Comparison of ENCODE assay signal across 21 cellular contexts in the genomic region with DNA sequence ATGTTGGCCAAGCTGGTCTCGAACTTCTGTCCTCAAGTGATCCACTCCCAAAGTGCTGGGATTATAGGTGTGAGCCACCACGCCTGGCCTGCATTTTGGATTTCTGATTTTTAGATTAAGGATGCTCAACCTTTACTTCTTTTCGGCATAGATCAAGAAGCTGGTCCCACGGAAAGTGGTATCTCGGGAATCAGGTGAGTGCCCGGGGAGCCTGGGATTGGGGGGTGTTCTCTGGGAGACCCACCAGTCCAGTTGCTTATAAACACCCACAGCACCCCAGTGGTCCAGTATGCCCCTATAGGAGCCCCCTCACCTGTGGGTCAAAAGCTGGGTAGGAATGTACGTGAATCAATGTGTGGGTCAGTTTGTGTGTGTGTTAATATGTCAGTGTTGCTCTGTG. TPM values are rescaled to one million over a fixed set of nuclear protein-coding genes. Genes with fewer than 3 reads are reported as not detected.
DNase-seq lines count a peak whose midpoint lies in the region; ATAC-seq, FAIRE-seq and TF ChIP-seq lines count a peak whose summit lies in the region.
"Had no signal": no experiment of that assay in that cellular context is flagged by ENCODE, and none has a peak within 500 bp of the region (broad histone marks: within the 10 kb centered on the region; RNA-seq: fewer than 3 reads in every experiment).

No MANE protein-coding gene starts in this region.

- no peak overlapping the region for H3K4me2 ChIP-seq in astrocyte (ENCODE audit: low read length)
- H3K4me2 ChIP-seq: A549 had no signal

- H3K27me3 ChIP-seq in astrocyte (ENCODE audit: insufficient read depth, low read length) = no peaks in the 10 kb centered on the region

- peak overlapping the region; percentile 18 for H3K27ac Mint-ChIP-seq in activated naive CD8-positive, alpha-beta T cell treated with anti-CD3 and anti-CD28 coated beads, Interleukin-2, amount 10 ng/mL, durations not matched to agents 7 days and 5 days
- no peak overlapping the region for H3K27ac Mint-ChIP-seq in activated naive CD8-positive, alpha-beta T cell treated with anti-CD3 and anti-CD28 coated beads for 36 hours
- H3K27ac Mint-ChIP-seq in astrocyte (ENCODE audit: unreplicated experiment) = no peak overlapping the region
- no peak overlapping the region for H3K27ac Mint-ChIP-seq in nephron
- H3K27ac Mint-ChIP-seq: CD8-positive, alpha-beta T cell had no signal

- peaks cover 18% of the 10 kb centered on the region for H3K4me1 ChIP-seq in astrocyte (ENCODE audit: insufficient read depth, low read length)

- no peak for DNase-seq in activated naive CD8-positive, alpha-beta T cell treated with anti-CD3 and anti-CD28 coated beads, Interleukin-2, amount 10 ng/mL, durations not matched to agents 7 days and 5 days
- DNase-seq in activated naive CD8-positive, alpha-beta T cell treated with anti-CD3 and anti-CD28 coated beads for 36 hours = no peak
- DNase-seq in astrocyte (ENCODE audit: low read depth) (no peak), GM13977 (ENCODE audit: low spot score) (no peak), GDM1 (lab: John Stamatoyannopoulos, UW) (no peak)
- DNase-seq: CD8-positive, alpha-beta T cell; COR-L47; DMS153; DMS79 treated with DMSO at 0.1 percent for 48 hours; EL had no signal

- no peaks in the 10 kb centered on the region for H3K27me3 Mint-ChIP-seq in activated naive CD8-positive, alpha-beta T cell treated with anti-CD3 and anti-CD28 coated beads, Interleukin-2, amount 10 ng/mL, durations not matched to agents 7 days and 5 days
- no peaks in the 10 kb centered on the region for H3K27me3 Mint-ChIP-seq in activated naive CD8-positive, alpha-beta T cell treated with anti-CD3 and anti-CD28 coated beads for 36 hours
- H3K27me3 Mint-ChIP-seq in astrocyte (ENCODE audit: low read depth, unreplicated experiment) (no peaks in the 10 kb centered on the region), nephron (ENCODE audit: low read depth) (peaks cover 4% of the 10 kb centered on the region)

- TF ChIP-seq CTCF in astrocyte (IDR thresholded peaks at IDR 0.05; ENCODE audit: insufficient read depth, low read depth, low read length) (no peak), nephron (IDR thresholded peaks at IDR 0.05; ENCODE audit: unreplicated experiment in 3 of 3) (no peak), GM13977 (IDR thresholded peaks at IDR 0.05; ENCODE audit: extremely low read depth, insufficient read depth, missing control alignments) (no peak)

- H3K36me3 ChIP-seq in astrocyte (ENCODE audit: insufficient read depth, low read length) = no peaks in the 10 kb centered on the region

- no peak overlapping the region for H2AFZ ChIP-seq in astrocyte (ENCODE audit: low read depth, low read length)

- H3K9me3 ChIP-seq in astrocyte (ENCODE audit: insufficient read depth, low read depth, low read length) = no peaks in the 10 kb centered on the region
- H3K9me3 ChIP-seq: A549, HAP-1 had no signal

- H4K20me1 ChIP-seq in astrocyte (ENCODE audit: insufficient read depth, low read length) = peaks cover 13% of the 10 kb centered on the region

- H3K4me3 ChIP-seq in astrocyte (ENCODE audit: insufficient read depth, low read depth, low read length) = no peak overlapping the region
- H3K4me3 ChIP-seq: A549, HAP-1 had no signal

- in situ Hi-C loops in GM13977 (cut with MboI; ENCODE audit: low pct_unique_long_range_greater_than_20kb, low sequenced_read_pairs, unreplicated experiment) = no loop called here

- H3K9me3 Mint-ChIP-seq in activated naive CD8-positive, alpha-beta T cell treated with anti-CD3 and anti-CD28 coated beads, Interleukin-2, amount 10 ng/mL, durations not matched to agents 7 days and 5 days = no peaks in the 10 kb centered on the region
- no peaks in the 10 kb centered on the region for H3K9me3 Mint-ChIP-seq in activated naive CD8-positive, alpha-beta T cell treated with anti-CD3 and anti-CD28 coated beads for 36 hours
- H3K9me3 Mint-ChIP-seq in astrocyte (ENCODE audit: unreplicated experiment) (no peaks in the 10 kb centered on the region), nephron (no peaks in the 10 kb centered on the region)
- H3K9me3 Mint-ChIP-seq: CD8-positive, alpha-beta T cell had no signal

- FAIRE-seq in astrocyte (lab: Jason Lieb, UNC) = no peak
- FAIRE-seq: A549, D721Med, G401.6, GM12892, H1, HepG2, HTR-8/SVneo had no signal

- H3K4me1 Mint-ChIP-seq in activated naive CD8-positive, alpha-beta T cell treated with anti-CD3 and anti-CD28 coated beads, Interleukin-2, amount 10 ng/mL, durations not matched to agents 7 days and 5 days = peaks cover 22% of the 10 kb centered on the region
- peaks cover 22% of the 10 kb centered on the region for H3K4me1 Mint-ChIP-seq in activated naive CD8-positive, alpha-beta T cell treated with anti-CD3 and anti-CD28 coated beads for 36 hours
- H3K4me1 Mint-ChIP-seq in astrocyte (ENCODE audit: low read depth, unreplicated experiment) (peaks cover 11% of the 10 kb centered on the region), nephron (peaks cover 5% of the 10 kb centered on the region)

- H3K9ac ChIP-seq in astrocyte (ENCODE audit: low read length) = no peak overlapping the region

- peaks cover 6% of the 10 kb centered on the region for H3K79me2 ChIP-seq in astrocyte (ENCODE audit: insufficient read depth, low read length)

- no peak overlapping the region for H3K4me3 Mint-ChIP-seq in activated naive CD8-positive, alpha-beta T cell treated with anti-CD3 and anti-CD28 coated beads, Interleukin-2, amount 10 ng/mL, durations not matched to agents 7 days and 5 days
- H3K4me3 Mint-ChIP-seq in activated naive CD8-positive, alpha-beta T cell treated with anti-CD3 and anti-CD28 coated beads for 36 hours = no peak overlapping the region
- peak overlapping the region; percentile 74 for H3K4me3 Mint-ChIP-seq in astrocyte (ENCODE audit: unreplicated experiment)
- H3K4me3 Mint-ChIP-seq in nephron = peak overlapping the region; percentile 22 to 49 (median 26)
- H3K4me3 Mint-ChIP-seq: CD14-positive monocyte; CD8-positive, alpha-beta T cell had no signal

- no peak overlapping the region for H3K27ac ChIP-seq in astrocyte (ENCODE audit: low read depth, low read length)
- H3K27ac ChIP-seq: A549 had no signal

- POLR2A ChIA-PET in activated naive CD8-positive, alpha-beta T cell treated with anti-CD3 and anti-CD28 coated beads, Interleukin-2, amount 10 ng/mL, durations not matched to agents 7 days and 5 days (lab: Charles Lee) = interaction anchor here (1.0 to 1.8 kb wide), 2 partner anchors 12 to 14 kb away, joined by 3 to 5 read pairs; a partner anchor contains a TSS

- peaks cover 21% of the 10 kb centered on the region for H3K36me3 Mint-ChIP-seq in activated naive CD8-positive, alpha-beta T cell treated with anti-CD3 and anti-CD28 coated beads, Interleukin-2, amount 10 ng/mL, durations not matched to agents 7 days and 5 days
- H3K36me3 Mint-ChIP-seq in activated naive CD8-positive, alpha-beta T cell treated with anti-CD3 and anti-CD28 coated beads for 36 hours = peaks cover 25% of the 10 kb centered on the region
- H3K36me3 Mint-ChIP-seq in astrocyte (ENCODE audit: low read depth, unreplicated experiment) (peaks cover 26% of the 10 kb centered on the region), nephron (ENCODE audit: low read depth) (peaks cover 29% of the 10 kb centered on the region)

- no peak for ATAC-seq in activated naive CD8-positive, alpha-beta T cell treated with anti-CD3 and anti-CD28 coated beads, Interleukin-2, amount 10 ng/mL, durations not matched to agents 7 days and 5 days (ENCODE audit: low read depth)
- no peak for ATAC-seq in HG03342 (IDR thresholded peaks at IDR 0.05; ENCODE audit: unreplicated experiment)
- ATAC-seq: A549; CD8-positive, alpha-beta T cell; HepG2 had no signal

RNA-seq across cellular contexts. Expression of a gene that starts 3.2 kb away (rescaled TPM):
- 10 to 100 TPM; 24.9 to 26.5 TPM for total RNA-seq in activated naive CD8-positive, alpha-beta T cell treated with anti-CD3 and anti-CD28 coated beads, Interleukin-2, amount 10 ng/mL, durations not matched to agents 7 days and 5 days
- total RNA-seq in activated naive CD8-positive, alpha-beta T cell treated with anti-CD3 and anti-CD28 coated beads for 36 hours = 1 to 10 TPM; 9.3 to 9.4 TPM
- 13.6 and 16.3 TPM in 2 replicates for total RNA-seq in astrocyte

RNA-seq across cellular contexts. Expression of a gene that starts 14.0 kb away (rescaled TPM):
- total RNA-seq in activated naive CD8-positive, alpha-beta T cell treated with anti-CD3 and anti-CD28 coated beads, Interleukin-2, amount 10 ng/mL, durations not matched to agents 7 days and 5 days = 10 to 100 TPM; 11.6 to 14.1 TPM
- total RNA-seq in activated naive CD8-positive, alpha-beta T cell treated with anti-CD3 and anti-CD28 coated beads for 36 hours = 1 to 10 TPM; 5.3 to 6.3 TPM
- 57.3 and 63.0 TPM in 2 replicates for total RNA-seq in astrocyte

Comparison
In these comparisons a context has a peak if more than half of its experiments do, and no peak if none do; other contexts are left out.
1. H3K4me3 Mint-ChIP-seq: peak in astrocyte (single experiment) and nephron (3 of 3); none in activated naive CD8-positive, alpha-beta T cell treated with anti-CD3 and anti-CD28 coated beads, Interleukin-2, amount 10 ng/mL, durations not matched to agents 7 days and 5 days (single experiment) and activated naive CD8-positive, alpha-beta T cell treated with anti-CD3 and anti-CD28 coated beads for 36 hours (single experiment).